ENCODE assay signal across 15 cellular contexts in genomic region chr3:58012302-58012701, GRCh38. TPM values are rescaled to one million over a fixed set of nuclear protein-coding genes. Genes with fewer than 3 reads are reported as not detected.
DNase-seq lines count a peak whose midpoint lies in the region; ATAC-seq, FAIRE-seq and TF ChIP-seq lines count a peak whose summit lies in the region.
"Had no signal": no experiment of that assay in that cellular context is flagged by ENCODE, and none has a peak within 500 bp of the region (broad histone marks: within the 10 kb centered on the region; RNA-seq: fewer than 3 reads in every experiment).

No MANE protein-coding gene starts in this region.

- TF ChIP-seq RAD21 in K562 (CRISPR knock-in tag; conservative IDR thresholded peaks at IDR 0.05 in 1 of 2, IDR thresholded peaks at IDR 0.05 in 1 of 2): no peak

- in situ Hi-C loops in K562 (cut with MboI): loop anchor here (25.0 kb wide), 1 partner anchor 150 kb away; no protein-coding TSS in a partner anchor

- H3K27me3 ChIP-seq in K562 (ENCODE audit: control insufficient read depth in 2 of 2, insufficient read depth in 2 of 2, low read length in 2 of 2) (no peaks in the 10 kb centered on the region), muscle layer of duodenum (ENCODE audit: low read depth, low read length) (no peaks in the 10 kb centered on the region), A673 (replicated peaks; ENCODE audit: insufficient read depth, low read depth, low read length, poor library complexity) (no peaks in the 10 kb centered on the region)

- TF ChIP-seq POLR2A in K562 (conservative IDR thresholded peaks at IDR 0.05): no peak

- no peak for TF ChIP-seq EP300 in K562 (IDR thresholded peaks at IDR 0.05; ENCODE audit: low read length)

- no peak overlapping the region for H3K4me2 ChIP-seq in K562 (ENCODE audit: insufficient read depth, low read length)

- H3K36me3 ChIP-seq in K562 (ENCODE audit: control insufficient read depth, insufficient read depth, low read length): no peaks in the 10 kb centered on the region
- H3K36me3 ChIP-seq in muscle layer of duodenum (ENCODE audit: control insufficient read depth in 1 of 2, insufficient read depth in 2 of 2, low read length in 2 of 2): no peaks in the 10 kb centered on the region
- no peaks in the 10 kb centered on the region for H3K36me3 ChIP-seq in A673 (ENCODE audit: insufficient read depth, low read length, poor library complexity, severe bottlenecking)
- H3K36me3 ChIP-seq: neutrophil had no signal

- H3K4me3 Mint-ChIP-seq in activated naive CD8-positive, alpha-beta T cell: peak overlapping the region; percentile 24
- H3K4me3 Mint-ChIP-seq in activated naive CD8-positive, alpha-beta T cell treated with anti-CD3 and anti-CD28 coated beads for 36 hours: no peak overlapping the region
- peak overlapping the region; percentile 70 for H3K4me3 Mint-ChIP-seq in type B pancreatic cell
- H3K4me3 Mint-ChIP-seq: activated B cell treated with CpG ODN at 0.5 μM for 24 hours had no signal

- CTCF ChIA-PET in K562 (lab: Yijun Ruan, JAX; ENCODE audit: low intra/inter-chr PET ratio) (no interaction called here), A673 (lab: Charles Lee) (no interaction called here)

- peaks cover 57% of the 10 kb centered on the region for H3K4me1 Mint-ChIP-seq in activated naive CD8-positive, alpha-beta T cell (ENCODE audit: low read depth)
- peaks cover 55% of the 10 kb centered on the region for H3K4me1 Mint-ChIP-seq in activated naive CD8-positive, alpha-beta T cell treated with anti-CD3 and anti-CD28 coated beads for 36 hours
- H3K4me1 Mint-ChIP-seq in type B pancreatic cell (ENCODE audit: unreplicated experiment): peaks cover 53% of the 10 kb centered on the region

- H3K9me1 ChIP-seq in K562 (ENCODE audit: control insufficient read depth, insufficient read depth, low read length): no peaks in the 10 kb centered on the region

- no peak overlapping the region for H3K9ac ChIP-seq in K562 (ENCODE audit: insufficient read depth in 1 of 2, low read depth in 2 of 2, low read length in 2 of 2)

- H3K27ac ChIP-seq in K562 (ENCODE audit: extremely low read depth, low read depth, low read length): no peak overlapping the region
- H3K27ac ChIP-seq in muscle layer of duodenum (ENCODE audit: low read length): peak overlapping the region; percentile 18
- H3K27ac ChIP-seq in A673 (ENCODE audit: low read depth, low read length, poor library complexity, severe bottlenecking): no peak overlapping the region
- H3K27ac ChIP-seq: neutrophil, SK-N-MC had no signal

- DNase-seq in activated naive CD8-positive, alpha-beta T cell treated with anti-CD3 and anti-CD28 coated beads for 36 hours: no peak
- DNase-seq in K562 (ENCODE audit: extremely low read depth in 1 of 4, low spot score in 3 of 4) (no peak), type B pancreatic cell (ENCODE audit: extremely low spot score, unreplicated experiment) (no peak), activated gamma-delta T cell treated with Interleukin-2 at 50 U/mL for 16 hours (no peak), A673 (ENCODE audit: low spot score) (no peak), NCI-H524 treated with DMSO at 0.1 percent for 48 hours (lab: John Stamatoyannopoulos, UW) (no peak)
- DNase-seq: ACHN; activated B cell treated with CpG ODN at 0.5 μM for 24 hours; activated CD8-positive, alpha-beta memory T cell treated with anti-CD3 and anti-CD28 coated beads, Interleukin-2, amount 50 U/mL, for 4 hours; DMS 273 treated with DMSO at 0.1 percent for 48 hours had no signal

- POLR2A ChIA-PET in K562 (lab: Yijun Ruan, JAX): interaction anchor here (0.6 kb wide), 3 partner anchors 56 to 197 kb away, joined by 3 to 4 read pairs (median 3); no protein-coding TSS in a partner anchor
- POLR2A ChIA-PET in A673 (lab: Charles Lee; ENCODE audit: low non-redundant PET): no interaction called here

- H3K36me3 Mint-ChIP-seq in activated naive CD8-positive, alpha-beta T cell: no peaks in the 10 kb centered on the region
- peaks cover 1% of the 10 kb centered on the region for H3K36me3 Mint-ChIP-seq in activated naive CD8-positive, alpha-beta T cell treated with anti-CD3 and anti-CD28 coated beads for 36 hours
- peaks cover 20% of the 10 kb centered on the region for H3K36me3 Mint-ChIP-seq in type B pancreatic cell

- FAIRE-seq in K562 (lab: Jason Lieb, UNC): peak; percentile 56
- FAIRE-seq: HTR-8/SVneo had no signal

- peak overlapping the region; percentile 61 for H3K27ac Mint-ChIP-seq in activated naive CD8-positive, alpha-beta T cell
- no peak overlapping the region for H3K27ac Mint-ChIP-seq in activated naive CD8-positive, alpha-beta T cell treated with anti-CD3 and anti-CD28 coated beads for 36 hours
- peak overlapping the region; percentile 49 for H3K27ac Mint-ChIP-seq in type B pancreatic cell
- H3K27ac Mint-ChIP-seq: activated B cell treated with CpG ODN at 0.5 μM for 24 hours had no signal

- H3K79me2 ChIP-seq in K562 (ENCODE audit: control insufficient read depth, insufficient read depth, low read length): peaks cover 67% of the 10 kb centered on the region

- no peak for ATAC-seq in K562

- BruUV-seq in K562 (replicated peaks; lab: Mats Ljungman, UMichigan): no TSS peak
- no TSS peak for BruUV-seq in A673 (replicated peaks; lab: Mats Ljungman, UMichigan)

- H3K4me3 ChIP-seq in K562 (no peak overlapping the region), muscle layer of duodenum (ENCODE audit: low read depth in 1 of 2, low read length in 2 of 2) (no peak overlapping the region), A673 (ENCODE audit: low read depth, low read length, poor library complexity, severe bottlenecking) (no peak overlapping the region)
- H3K4me3 ChIP-seq: SK-N-MC had no signal

- peaks cover 2 to 20% of the 10 kb centered on the region in 2 experiments; a peak in 4 of 5 replicates for H3K4me1 ChIP-seq in K562 (replicated peaks in 1 of 2; ENCODE audit: control insufficient read depth in 2 of 2, insufficient read depth in 2 of 2, low read length in 2 of 2)
- peaks cover 5 to 54% of the 10 kb centered on the region in 2 donors for H3K4me1 ChIP-seq in muscle layer of duodenum (ENCODE audit: control insufficient read depth in 1 of 2, insufficient read depth in 2 of 2, low read length in 2 of 2)
- H3K4me1 ChIP-seq in A673 (ENCODE audit: insufficient read depth, low read length, poor library complexity, severe bottlenecking): no peaks in the 10 kb centered on the region

- peaks cover 12% of the 10 kb centered on the region; the same call in 1 of the 2 replicates for H4K20me1 ChIP-seq in K562 (replicated peaks; ENCODE audit: control insufficient read depth, insufficient read depth, low read length)

- WGBS in K562 (ENCODE audit: insufficient coverage, low coverage, missing lambda C conversion rate): 71% methylated on average over 1 of the region's 1 CpG

- no peaks in the 10 kb centered on the region for H3K27me3 Mint-ChIP-seq in activated naive CD8-positive, alpha-beta T cell
- no peaks in the 10 kb centered on the region for H3K27me3 Mint-ChIP-seq in activated naive CD8-positive, alpha-beta T cell treated with anti-CD3 and anti-CD28 coated beads for 36 hours
- no peaks in the 10 kb centered on the region for H3K27me3 Mint-ChIP-seq in type B pancreatic cell
- H3K27me3 Mint-ChIP-seq: activated B cell treated with CpG ODN at 0.5 μM for 24 hours had no signal

- no peak for TF ChIP-seq CTCF in K562 (IDR thresholded peaks at IDR 0.05 in 2 of 3, conservative IDR thresholded peaks at IDR 0.05 in 1 of 3; ENCODE audit: insufficient read depth in 2 of 3, low read depth in 1 of 3, low read length in 3 of 3)
- no peak for TF ChIP-seq CTCF in type B pancreatic cell (conservative IDR thresholded peaks at IDR 0.05)
- TF ChIP-seq CTCF in A673 (conservative IDR thresholded peaks at IDR 0.05; ENCODE audit: low read depth, low read length): no peak

- intact Hi-C loops in K562 (cut with micrococcal nuclease) (no loop called here), A673 (cut with micrococcal nuclease; ENCODE audit: unreplicated experiment) (no loop called here)

- H3K9me3 ChIP-seq in K562 (replicated peaks; ENCODE audit: control insufficient read depth, insufficient read depth, low read depth, low read length) (no peaks in the 10 kb centered on the region), muscle layer of duodenum (ENCODE audit: control insufficient read depth in 1 of 2, low read length in 2 of 2) (no peaks in the 10 kb centered on the region), A673 (ENCODE audit: low read depth, low read length, poor library complexity, severe bottlenecking) (no peaks in the 10 kb centered on the region)
- H3K9me3 ChIP-seq: neutrophil had no signal

- no peak overlapping the region for H2AFZ ChIP-seq in K562 (ENCODE audit: low read depth, low read length)

- H3K9me3 Mint-ChIP-seq in activated naive CD8-positive, alpha-beta T cell (ENCODE audit: low read depth): no peaks in the 10 kb centered on the region
- no peaks in the 10 kb centered on the region for H3K9me3 Mint-ChIP-seq in activated naive CD8-positive, alpha-beta T cell treated with anti-CD3 and anti-CD28 coated beads for 36 hours
- H3K9me3 Mint-ChIP-seq in type B pancreatic cell: no peaks in the 10 kb centered on the region
- H3K9me3 Mint-ChIP-seq: activated B cell treated with CpG ODN at 0.5 μM for 24 hours had no signal

TF ChIP-seq in K562, 482 proteins besides CTCF, POLR2A, EP300 and RAD21:
- no peak for TF ChIP-seq HDGF (IDR thresholded peaks at IDR 0.05)
- no peak for TF ChIP-seq MTA3 (IDR thresholded peaks at IDR 0.05; ENCODE audit: borderline replicate concordance)

RNA-seq across cellular contexts. Expression of gene FLNB, which starts 4.1 kb away (rescaled TPM):
- 10 to 100 TPM; 23.2 to 27.4 TPM for total RNA-seq in activated naive CD8-positive, alpha-beta T cell treated with anti-CD3 and anti-CD28 coated beads for 36 hours
- 104 and 176 TPM in 2 replicates for total RNA-seq in K562 (2011; cell fraction: chromatin; rRNA removed; ENCODE audit: low replicate concordance)
- 86.7 and 89.5 TPM in 2 replicates for total RNA-seq in K562 (2011; cell fraction: nucleolus; rRNA removed)
- total RNA-seq in K562 (2011; cell fraction: nucleoplasm; rRNA removed): 74.4 and 75.0 TPM in 2 replicates
- 27.6 and 37.5 TPM in 2 replicates for total RNA-seq in K562 (2014; rRNA removed)
- 22.5 and 25.6 TPM in 2 replicates for total RNA-seq in K562 (2014; rRNA removed; fragmentation: Illumina TruSeq; extraction: Trizol)
- total RNA-seq in K562 (2015; rRNA removed; fragmentation: Illumina TruSeq; extraction: Trizol): 27.4 and 27.9 TPM in 2 replicates
- 43.3 and 48.1 TPM in 2 replicates for total RNA-seq in K562 (2021)
- polyA plus RNA-seq in K562 (2011; rRNA removed): 20.3 and 27.7 TPM in 2 replicates
- 18.4 and 30.1 TPM in 2 replicates for polyA plus RNA-seq in K562 (2011; cell fraction: cytosol; rRNA removed)
- polyA plus RNA-seq in K562 (2011; cell fraction: nucleus; rRNA removed): 111 and 183 TPM in 2 replicates
- polyA plus RNA-seq in K562 (2012): 37.0 and 76.9 TPM in 2 replicates
- polyA plus RNA-seq in K562 (2014; fragmentation: Illumina TruSeq; extraction: Trizol): 32.2 and 33.4 TPM in 2 replicates
- 10 to 100 TPM in 1 of 2 experiments, 1 to 10 TPM in 1; 9.4 to 13.0 TPM for polyA plus RNA-seq in K562 (2014; fragmentation: Nextera tagmentation; extraction: Ambion mirVana)
- polyA plus RNA-seq in K562 (2014; rRNA removed): 17.0 and 19.0 TPM in 2 replicates
- polyA minus RNA-seq in K562 (2011; rRNA and poly(A)+ RNA removed): 75.9 and 104 TPM in 2 replicates
- polyA minus RNA-seq in K562 (2011; cell fraction: cytosol; rRNA and poly(A)+ RNA removed): 66.1 and 94.5 TPM in 2 replicates
- polyA minus RNA-seq in K562 (2011; cell fraction: nucleus; rRNA and poly(A)+ RNA removed): 56.8 and 166 TPM in 2 replicates
- total RNA-seq in type B pancreatic cell (ENCODE audit: low replicate concordance): 204 and 295 TPM in 2 replicates
- 41.2 and 43.7 TPM in 2 replicates for total RNA-seq in A673 (2021)
